Comparison of ENCODE assay signal across 1 cellular context in the genomic region with DNA sequence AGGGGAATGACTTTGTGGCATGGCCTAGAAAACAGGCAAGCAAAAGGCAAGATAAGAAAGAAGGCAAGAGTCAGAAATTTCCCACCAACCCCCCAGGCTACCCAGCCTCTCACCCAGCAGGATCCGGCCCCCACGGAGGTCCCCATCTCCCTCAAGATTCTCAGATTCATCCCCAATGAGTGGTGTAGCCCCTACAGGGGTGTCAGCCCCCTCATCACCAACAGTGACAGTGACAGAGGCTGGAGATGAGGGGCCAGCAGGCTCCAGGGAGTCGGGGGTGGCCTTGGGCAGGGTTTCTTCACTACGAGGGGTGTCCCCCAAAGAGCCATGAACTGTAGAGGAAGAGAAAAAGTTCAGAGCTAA.
TF ChIP-seq lines count a peak whose summit lies in the region.

No MANE protein-coding gene starts in this region.

TF ChIP-seq in endothelial cell of umbilical vein, 7 proteins besides CTCF, POLR2A, EP300 and RAD21:
- TF ChIP-seq POLR2AphosphoS5 (IDR thresholded peaks at IDR 0.05; ENCODE audit: insufficient read depth, low read depth, low read length) (no peak), EZH2 (IDR thresholded peaks at IDR 0.05; ENCODE audit: borderline replicate concordance, low read depth, low read length, severe bottlenecking) (no peak), FOS (IDR thresholded peaks at IDR 0.05; ENCODE audit: borderline replicate concordance, insufficient read depth, low read length) (no peak), MYC (IDR thresholded peaks at IDR 0.05; ENCODE audit: low read depth, low read length) (no peak), GATA2 (IDR thresholded peaks at IDR 0.05; ENCODE audit: insufficient read depth, insufficient read length, low read depth, low read length) (no peak), JUN (IDR thresholded peaks at IDR 0.05; ENCODE audit: borderline replicate concordance, insufficient read depth, insufficient read length, low read depth) (no peak)
- TF ChIP-seq, protein P1, sequence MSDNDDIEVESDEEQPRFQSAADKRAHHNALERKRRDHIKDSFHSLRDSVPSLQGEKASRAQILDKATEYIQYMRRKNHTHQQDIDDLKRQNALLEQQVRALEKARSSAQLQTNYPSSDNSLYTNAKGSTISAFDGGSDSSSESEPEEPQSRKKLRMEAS (IDR thresholded peaks at IDR 0.05; ENCODE audit: insufficient read depth, insufficient read length) = no peak
